ENCODE assay signal across 18 cellular contexts in the genomic region with DNA sequence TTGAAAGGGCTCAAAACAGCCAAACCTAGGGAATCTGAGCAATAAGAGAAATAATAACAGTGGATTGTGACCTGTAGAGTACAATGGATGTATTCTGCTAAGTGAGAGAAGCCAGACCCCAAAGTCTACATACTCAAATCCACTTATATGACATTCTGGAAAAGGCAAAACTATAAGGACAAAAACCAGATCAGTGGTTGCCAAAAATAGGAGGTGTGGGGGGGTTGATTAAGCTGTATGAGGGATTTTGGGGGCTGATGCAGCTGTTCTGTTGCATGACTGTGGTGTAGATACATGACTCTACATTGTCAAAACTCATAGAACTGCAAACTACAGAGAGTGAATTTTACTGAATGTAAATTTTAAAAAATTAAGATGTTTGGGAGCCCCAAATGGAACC. TPM values are rescaled to one million over a fixed set of nuclear protein-coding genes. Genes with fewer than 3 reads are reported as not detected.
"Had no signal": no experiment of that assay in that cellular context is flagged by ENCODE, and none has a peak within 500 bp of the region (broad histone marks: within the 10 kb centered on the region; RNA-seq: fewer than 3 reads in every experiment).

No MANE protein-coding gene starts in this region.

- ATAC-seq: gastrocnemius medialis; natural killer cell treated with Interleukin-12 subunit alpha and Interleukin-12 subunit beta and Interleukin-15 and Interleukin-18, amount 100 ng/mL, for 72 hours had no signal

- H3K27me3 ChIP-seq: ascending aorta, breast epithelium, gastrocnemius medialis, vagina had no signal

- H3K36me3 Mint-ChIP-seq: natural killer cell treated with Interleukin-12 subunit alpha and Interleukin-12 subunit beta and Interleukin-15 and Interleukin-18, amount 100 ng/mL, for 72 hours had no signal

- H3K27ac Mint-ChIP-seq: natural killer cell treated with Interleukin-12 subunit alpha and Interleukin-12 subunit beta and Interleukin-15 and Interleukin-18, amount 100 ng/mL, for 72 hours; T-helper 1 cell treated with Interleukin-12 subunit alpha and Interleukin-12 subunit beta and Interleukin-4 antibody, amounts not matched to agents 30 μg/mL and 1 μg/mL, for 36 hours had no signal

- H3K9me3 ChIP-seq: ascending aorta, breast epithelium, gastrocnemius medialis, left ventricle myocardium inferior, vagina had no signal

- H3K27ac ChIP-seq: ascending aorta, breast epithelium, gastrocnemius medialis, left ventricle myocardium inferior, vagina, VCaP had no signal

- H3K9me3 Mint-ChIP-seq: natural killer cell treated with Interleukin-12 subunit alpha and Interleukin-12 subunit beta and Interleukin-15 and Interleukin-18, amount 100 ng/mL, for 72 hours; T-helper 1 cell treated with Interleukin-12 subunit alpha and Interleukin-12 subunit beta and Interleukin-4 antibody, amounts not matched to agents 30 μg/mL and 1 μg/mL, for 36 hours had no signal

- H3K4me3 ChIP-seq: ascending aorta, breast epithelium, gastrocnemius medialis, left ventricle myocardium inferior, vagina had no signal

- H3K36me3 ChIP-seq: ascending aorta, breast epithelium, gastrocnemius medialis, left ventricle myocardium inferior, vagina had no signal

- H3K4me3 Mint-ChIP-seq: natural killer cell treated with Interleukin-12 subunit alpha and Interleukin-12 subunit beta and Interleukin-15 and Interleukin-18, amount 100 ng/mL, for 72 hours; T-helper 1 cell treated with Interleukin-12 subunit alpha and Interleukin-12 subunit beta and Interleukin-4 antibody, amounts not matched to agents 30 μg/mL and 1 μg/mL, for 36 hours had no signal

- DNase-seq: activated CD4-positive, alpha-beta T cell treated with anti-CD3 and anti-CD28 coated beads for 1 hour; activated CD8-positive, alpha-beta memory T cell treated with anti-CD3 and anti-CD28 coated beads for 24 hours; activated CD8-positive, alpha-beta memory T cell treated with anti-CD3 and anti-CD28 coated beads, Interleukin-2, amount 50 U/mL, for 48 hours; activated effector memory CD4-positive, alpha-beta T cell treated with anti-CD3 and anti-CD28 coated beads, Interleukin-2, amount 50 U/mL, for 16 hours; activated naive CD4-positive, alpha-beta T cell treated with anti-CD3 and anti-CD28 coated beads, Interleukin-2, amount 50 U/mL, for 16 hours; activated T-cell treated with anti-CD3 and anti-CD28 coated beads, Interleukin-2, amount 50 U/mL, for 48 hours; cerebellar nuclear complex; cortex of kidney; gastrocnemius medialis; head of caudate nucleus; left ventricle myocardium inferior; nucleus accumbens had no signal

- H3K4me1 ChIP-seq: ascending aorta, breast epithelium, gastrocnemius medialis, left ventricle myocardium inferior, vagina had no signal

RNA-seq across cellular contexts. Expression of gene CGNL1, which starts 20.1 kb away (rescaled TPM):
- total RNA-seq: natural killer cell treated with Interleukin-12 subunit alpha and Interleukin-12 subunit beta and Interleukin-15 and Interleukin-18, amount 100 ng/mL, for 72 hours had no signal
